In the genomic region with DNA sequence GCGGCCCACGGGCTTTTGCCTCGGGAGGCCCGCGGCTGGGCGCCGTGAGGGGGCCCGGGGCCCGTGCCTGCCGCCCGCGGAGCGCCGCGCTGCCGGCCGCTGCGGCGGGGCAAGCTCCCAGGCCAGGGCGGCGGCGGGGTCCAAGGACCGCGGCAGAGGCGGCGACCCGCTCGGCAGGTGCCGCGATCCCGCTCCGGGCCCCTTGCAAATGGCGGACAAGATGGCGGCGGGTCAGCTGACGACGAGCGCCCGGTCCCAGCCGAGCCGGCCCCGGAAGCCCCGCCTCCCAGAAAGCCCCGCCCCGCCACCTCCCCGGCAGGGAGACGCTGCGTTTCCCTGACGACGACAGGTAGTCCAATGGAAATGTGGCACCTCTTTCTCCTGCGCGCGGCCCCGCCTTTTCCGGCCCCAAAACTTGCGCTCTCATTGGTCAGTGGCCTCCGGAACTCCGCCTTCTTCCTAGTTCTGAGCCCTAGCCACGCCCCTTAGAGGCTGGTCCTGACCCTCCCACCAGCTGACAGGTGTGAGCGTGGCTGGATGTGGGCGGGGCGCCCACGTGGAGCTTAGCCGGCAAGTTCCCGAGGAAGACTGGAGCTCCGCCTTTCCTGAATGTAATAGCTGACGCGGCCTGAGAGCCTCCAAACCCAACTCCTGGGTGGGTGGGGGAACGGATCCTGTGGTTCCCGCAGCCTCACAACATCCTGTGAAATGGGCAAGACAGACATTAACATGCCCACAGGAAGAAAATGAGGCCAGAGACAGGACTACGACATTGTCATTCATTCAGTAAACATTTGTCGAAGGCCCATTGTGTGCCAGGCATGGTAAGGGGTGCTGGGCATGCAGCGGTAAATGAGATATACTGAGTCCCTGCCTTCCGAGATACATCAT, we compare ENCODE assay signal across 8 cellular contexts. TPM values are rescaled to one million over a fixed set of nuclear protein-coding genes. Genes with fewer than 3 reads are reported as not detected.
DNase-seq lines count a peak whose midpoint lies in the region; ATAC-seq, FAIRE-seq and TF ChIP-seq lines count a peak whose summit lies in the region.

TSS of gene AP3D1 (minus strand) at position 228 of the 891 bp plus-strand sequence. CDS start 232 bp downstream, outside the sequence.

- peaks cover 9% of the 10 kb centered on the region for H3K4me1 ChIP-seq in BE2C

- no peaks in the 10 kb centered on the region for H3K27me3 ChIP-seq in BE2C

- DNase-seq in BE2C (peak; percentile 100), GM19240 (ENCODE audit: insufficient read length, low spot score) (peak; percentile 99), NCI-H526 (lab: John Stamatoyannopoulos, UW) (peak; percentile 96 to 99), kidney glomerular epithelial cell (lab: John Stamatoyannopoulos, UW) (peak; percentile 100)
- DNase-seq in activated CD4-positive, alpha-beta T cell treated with anti-CD3 and anti-CD28 coated beads for 48 hours: peak; percentile 100
- DNase-seq in stimulated activated CD4-positive, alpha-beta T cell treated with anti-CD3 and anti-CD28 coated beads, Interleukin-1b, Interleukin-23, amount 100 ng/mL, for 1 hour (ENCODE audit: low read depth in 2 of 2): peak; percentile 100

- peak within 1 kb of the TSS; percentile 97 for H3K4me3 ChIP-seq in BE2C (ENCODE audit: low read depth, low read length)

- peaks cover 15% of the 10 kb centered on the region for H3K36me3 ChIP-seq in BE2C

- ATAC-seq in HG03460 (IDR thresholded peaks at IDR 0.05; ENCODE audit: unreplicated experiment): peak; percentile 78

- FAIRE-seq in colon (lab: Jason Lieb, UNC): peak; percentile 85

- H3K9me3 ChIP-seq in BE2C: no peaks in the 10 kb centered on the region

- no peak for TF ChIP-seq CTCF in BE2C (IDR thresholded peaks at IDR 0.05; ENCODE audit: low read depth, low read length)

RNA-seq across cellular contexts. Expression of gene AP3D1, which starts in this region (rescaled TPM):
- polyA plus RNA-seq in BE2C (2012; ENCODE audit: insufficient read depth, insufficient read length, low read depth): 254 TPM

Comparison
In these comparisons a context has a peak if more than half of its experiments do, and no peak if none do; other contexts are left out.
1. Peak in every context shown above with its lines: DNase-seq, ATAC-seq and H3K4me3 ChIP-seq.